Comparison of ENCODE assay signal across 17 cellular contexts in the genomic region with DNA sequence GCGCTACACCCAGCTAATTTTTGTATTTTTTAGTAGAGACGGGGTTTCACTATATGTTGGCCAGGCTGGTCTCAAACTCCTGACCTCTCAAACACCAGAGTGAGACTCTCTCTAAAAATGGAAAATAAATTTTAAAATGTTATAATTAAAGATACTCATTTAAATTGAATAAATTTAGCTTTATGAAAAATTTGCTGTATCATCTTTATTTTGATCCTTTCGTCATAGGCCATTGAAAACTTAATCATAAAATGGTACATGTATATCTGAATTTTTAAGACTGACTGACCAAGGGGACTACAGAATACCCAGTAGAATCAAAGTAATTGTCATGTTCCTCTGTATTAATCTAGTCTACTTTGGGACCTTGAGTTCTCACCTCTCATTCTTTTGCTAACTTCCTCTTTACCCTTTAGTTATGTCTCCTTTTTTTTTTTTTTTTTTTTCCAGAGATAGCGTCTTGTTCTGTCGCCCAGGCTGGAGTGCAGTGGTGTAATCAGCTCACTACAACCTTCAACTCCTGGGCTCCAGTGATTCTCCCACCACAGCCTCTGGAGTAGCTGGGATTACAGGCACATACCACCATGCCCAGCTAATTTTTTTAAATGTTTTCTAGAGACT. TPM values are rescaled to one million over a fixed set of nuclear protein-coding genes. Genes with fewer than 3 reads are reported as not detected.
DNase-seq lines count a peak whose midpoint lies in the region; ATAC-seq and TF ChIP-seq lines count a peak whose summit lies in the region.
"Had no signal": no experiment of that assay in that cellular context is flagged by ENCODE, and none has a peak within 500 bp of the region (broad histone marks: within the 10 kb centered on the region; RNA-seq: fewer than 3 reads in every experiment).

No MANE protein-coding gene starts in this region.

- WGBS in SK-N-SH (ENCODE audit: low lambda C conversion rate) = 99% methylated on average over 5 of the region's 5 CpGs

- intact Hi-C loops in Right ventricle myocardium superior (cut with DNase I) = no loop called here

- no peak for TF ChIP-seq RAD21 in SK-N-SH (IDR thresholded peaks at IDR 0.05; ENCODE audit: low read length)

- DNase-seq in Right ventricle myocardium superior (no peak), right atrium auricular region (ENCODE audit: low spot score) (no peak), T-helper 17 cell (no peak), SK-N-SH (no peak)
- no peak for DNase-seq in stimulated activated effector memory CD8-positive, alpha-beta T cell treated with anti-CD3 and anti-CD28 coated beads, Interleukin-12 subunit alpha, Interleukin-12 subunit beta, amount 100 ng/mL, for 72 hours (ENCODE audit: low spot score in 2 of 2)
- DNase-seq: ACHN; activated naive CD4-positive, alpha-beta T cell treated with Interleukin-2 at 50 U/mL for 16 hours; colonic mucosa; COR-L47; foreskin melanocyte; NCI-H1048; NCI-H69; stimulated activated CD4-positive, alpha-beta T cell treated with anti-CD3 and anti-CD28 coated beads, Interleukin-12 subunit alpha, Interleukin-12 subunit beta, amount 100 ng/mL, for 4 hours had no signal

- no peak for TF ChIP-seq EP300 in SK-N-SH (IDR thresholded peaks at IDR 0.05; ENCODE audit: borderline replicate concordance in 1 of 2, low read depth in 1 of 2, low read length in 1 of 2)

- H3K36me3 Mint-ChIP-seq in T-helper 17 cell (ENCODE audit: low read depth) = no peaks in the 10 kb centered on the region
- peaks cover 92% of the 10 kb centered on the region for H3K36me3 Mint-ChIP-seq in stimulated activated effector memory CD8-positive, alpha-beta T cell treated with anti-CD3 and anti-CD28 coated beads, Interleukin-12 subunit alpha, Interleukin-12 subunit beta, amount 100 ng/mL, for 72 hours

- peaks cover 6% of the 10 kb centered on the region for H3F3A ChIP-seq in SK-N-SH (replicated peaks; ENCODE audit: insufficient read depth)

- peaks cover 36% of the 10 kb centered on the region; the same call in 1 of the 2 replicates for H3K79me2 ChIP-seq in SK-N-SH (ENCODE audit: insufficient read depth)

- H3K27ac Mint-ChIP-seq in T-helper 17 cell = peak overlapping the region; percentile 62
- peak overlapping the region; percentile 48 for H3K27ac Mint-ChIP-seq in stimulated activated effector memory CD8-positive, alpha-beta T cell treated with anti-CD3 and anti-CD28 coated beads, Interleukin-12 subunit alpha, Interleukin-12 subunit beta, amount 100 ng/mL, for 72 hours
- H3K27ac Mint-ChIP-seq: stimulated activated naive CD8-positive, alpha-beta T cell treated with anti-CD3 and anti-CD28 coated beads, Interleukin-15, Interleukin-2, amounts not matched to agents 100 ng/mL and 50 ng/mL, for 24 hours had no signal

- CTCF ChIA-PET in SK-N-SH (lab: Yijun Ruan, JAX) = interaction anchor here (0.6 to 7.0 kb wide), 4 partner anchors 12 to 231 kb away, joined by 3 to 50 read pairs (median 4); no protein-coding TSS in a partner anchor

- no peak overlapping the region for H3K4me3 ChIP-seq in right atrium auricular region
- H3K4me3 ChIP-seq in SK-N-SH (ENCODE audit: low read depth in 2 of 2, low read length in 1 of 2) = no peak overlapping the region
- H3K4me3 ChIP-seq: colonic mucosa, prostate gland had no signal

- H3K36me3 ChIP-seq in right atrium auricular region (peaks cover 49% of the 10 kb centered on the region), SK-N-SH (replicated peaks in 1 of 2; ENCODE audit: control insufficient read depth in 1 of 2, insufficient read depth in 2 of 2, low read length in 1 of 2) (peaks cover 19 to 54% of the 10 kb centered on the region in 2 experiments)
- H3K36me3 ChIP-seq: prostate gland had no signal

- peak; percentile 56 for ATAC-seq in Right ventricle myocardium superior (ENCODE audit: poor library complexity)
- no peak for ATAC-seq in T-helper 17 cell
- no peak for ATAC-seq in stimulated activated effector memory CD8-positive, alpha-beta T cell treated with anti-CD3 and anti-CD28 coated beads, Interleukin-12 subunit alpha, Interleukin-12 subunit beta, amount 100 ng/mL, for 72 hours
- ATAC-seq in HG03045 (IDR thresholded peaks at IDR 0.05; ENCODE audit: unreplicated experiment) = no peak

- H3K9me3 ChIP-seq in right atrium auricular region (no peaks in the 10 kb centered on the region), T-helper 17 cell (ENCODE audit: control insufficient read depth, low read length, poor library complexity, severe bottlenecking) (no peaks in the 10 kb centered on the region), SK-N-SH (no peaks in the 10 kb centered on the region)
- H3K9me3 ChIP-seq: colonic mucosa, prostate gland had no signal

- peaks cover 12% of the 10 kb centered on the region for H3K4me1 Mint-ChIP-seq in T-helper 17 cell
- H3K4me1 Mint-ChIP-seq in stimulated activated effector memory CD8-positive, alpha-beta T cell treated with anti-CD3 and anti-CD28 coated beads, Interleukin-12 subunit alpha, Interleukin-12 subunit beta, amount 100 ng/mL, for 72 hours = peaks cover 16% of the 10 kb centered on the region

- H3K27me3 ChIP-seq in right atrium auricular region (no peaks in the 10 kb centered on the region), SK-N-SH (ENCODE audit: insufficient read depth) (no peaks in the 10 kb centered on the region)
- H3K27me3 ChIP-seq: colonic mucosa had no signal

- H3K4me1 ChIP-seq in right atrium auricular region (no peaks in the 10 kb centered on the region), SK-N-SH (ENCODE audit: control insufficient read depth in 1 of 2, insufficient read depth in 2 of 2, low read depth in 1 of 2, low read length in 1 of 2) (no peaks in the 10 kb centered on the region)
- H3K4me1 ChIP-seq: colonic mucosa, prostate gland had no signal

- no peak overlapping the region for H3K4me3 Mint-ChIP-seq in T-helper 17 cell
- H3K4me3 Mint-ChIP-seq in stimulated activated effector memory CD8-positive, alpha-beta T cell treated with anti-CD3 and anti-CD28 coated beads, Interleukin-12 subunit alpha, Interleukin-12 subunit beta, amount 100 ng/mL, for 72 hours = no peak overlapping the region
- H3K4me3 Mint-ChIP-seq: stimulated activated naive CD8-positive, alpha-beta T cell treated with anti-CD3 and anti-CD28 coated beads, Interleukin-15, Interleukin-2, amounts not matched to agents 100 ng/mL and 50 ng/mL, for 24 hours had no signal

- H3K9ac ChIP-seq in SK-N-SH = no peak overlapping the region

- no peaks in the 10 kb centered on the region for H3K9me3 Mint-ChIP-seq in stimulated activated effector memory CD8-positive, alpha-beta T cell treated with anti-CD3 and anti-CD28 coated beads, Interleukin-12 subunit alpha, Interleukin-12 subunit beta, amount 100 ng/mL, for 72 hours
- H3K9me3 Mint-ChIP-seq: stimulated activated naive CD8-positive, alpha-beta T cell treated with anti-CD3 and anti-CD28 coated beads, Interleukin-15, Interleukin-2, amounts not matched to agents 100 ng/mL and 50 ng/mL, for 24 hours had no signal

- no peak overlapping the region for H3K4me2 ChIP-seq in SK-N-SH

- no peaks in the 10 kb centered on the region for H3K27me3 Mint-ChIP-seq in T-helper 17 cell
- H3K27me3 Mint-ChIP-seq: stimulated activated naive CD8-positive, alpha-beta T cell treated with anti-CD3 and anti-CD28 coated beads, Interleukin-15, Interleukin-2, amounts not matched to agents 100 ng/mL and 50 ng/mL, for 24 hours had no signal

- no peak for TF ChIP-seq CTCF in right atrium auricular region (IDR thresholded peaks at IDR 0.05)
- TF ChIP-seq CTCF in SK-N-SH (IDR thresholded peaks at IDR 0.05) = no peak

- H3K27ac ChIP-seq in right atrium auricular region (no peak overlapping the region), SK-N-SH (ENCODE audit: low read depth in 2 of 2, low read length in 1 of 2) (no peak overlapping the region)
- H3K27ac ChIP-seq: colonic mucosa, prostate gland had no signal

- H4K20me1 ChIP-seq in SK-N-SH (ENCODE audit: insufficient read depth) = no peaks in the 10 kb centered on the region

- POLR2A ChIA-PET in SK-N-SH (lab: Yijun Ruan, JAX) = interaction anchor here (1.6 to 2.0 kb wide), 2 partner anchors 9 kb away, joined by 8 to 10 read pairs; a partner anchor contains a TSS

- no peak overlapping the region for H2AFZ ChIP-seq in SK-N-SH (ENCODE audit: low read depth)

- H3K9me2 ChIP-seq in SK-N-SH = no peaks in the 10 kb centered on the region

RNA-seq across cellular contexts. Expression of a gene that starts 9.5 kb away (rescaled TPM):
- total RNA-seq in Right ventricle myocardium superior (111 TPM), right atrium auricular region (100 to 1,000 TPM in 1 of 2 donors, 10 to 100 TPM in 1; 93.5 to 108 TPM), T-helper 17 cell (10 to 100 TPM; 56.4 to 57.0 TPM)
- 54.0 and 79.4 TPM in 2 replicates for polyA plus RNA-seq in SK-N-SH (2012; rRNA removed)
- 60.7 and 66.8 TPM in 2 replicates for polyA plus RNA-seq in SK-N-SH (2012; cell fraction: cytosol; rRNA removed)
- 40.9 and 67.0 TPM in 2 replicates for polyA plus RNA-seq in SK-N-SH (2012; cell fraction: nucleus; rRNA removed)

RNA-seq across cellular contexts. Expression of a gene that starts 13.7 kb away (rescaled TPM):
- 29.7 TPM for total RNA-seq in Right ventricle myocardium superior
- 10 to 100 TPM; 23.9 to 37.7 TPM for total RNA-seq in right atrium auricular region
- 1 to 10 TPM; 1.5 to 2.2 TPM for total RNA-seq in T-helper 17 cell
- 23.2 and 25.7 TPM in 2 replicates for polyA plus RNA-seq in SK-N-SH (2012; rRNA removed)
- polyA plus RNA-seq in SK-N-SH (2012; cell fraction: cytosol; rRNA removed) = 14.1 and 18.3 TPM in 2 replicates
- 32.8 and 45.2 TPM in 2 replicates for polyA plus RNA-seq in SK-N-SH (2012; cell fraction: nucleus; rRNA removed)

RNA-seq across cellular contexts. Expression of a gene that starts 16.7 kb away (rescaled TPM):
- 7.9 TPM for total RNA-seq in Right ventricle myocardium superior
- total RNA-seq in right atrium auricular region = 10 to 100 TPM in 1 of 2 donors, 1 to 10 TPM in 1; 5.4 to 13.8 TPM
- total RNA-seq in T-helper 17 cell = 10 to 100 TPM; 12.2 to 18.7 TPM
- polyA plus RNA-seq in SK-N-SH (2012; rRNA removed) = 34.7 and 43.3 TPM in 2 replicates
- 21.7 and 27.5 TPM in 2 replicates for polyA plus RNA-seq in SK-N-SH (2012; cell fraction: cytosol; rRNA removed)
- polyA plus RNA-seq in SK-N-SH (2012; cell fraction: nucleus; rRNA removed) = 81.1 and 115 TPM in 2 replicates

RNA-seq across cellular contexts. Expression of a gene that starts 17.5 kb away (rescaled TPM):
- total RNA-seq in Right ventricle myocardium superior = 0.83 TPM
- total RNA-seq in right atrium auricular region = 1 to 10 TPM in 1 of 2 donors, under 1 TPM in 1; 0.67 to 1.1 TPM
- total RNA-seq in T-helper 17 cell = under 1 TPM in 1 of 2 donors, not detected in 1; 0.63 TPM
- 1.8 and 2.7 TPM in 2 replicates for polyA plus RNA-seq in SK-N-SH (2012; rRNA removed)
- polyA plus RNA-seq in SK-N-SH (2012; cell fraction: cytosol; rRNA removed) = 0.60 and 0.79 TPM in 2 replicates
- polyA plus RNA-seq in SK-N-SH (2012; cell fraction: nucleus; rRNA removed) = 5.4 and 5.5 TPM in 2 replicates
- total RNA-seq: T-helper 1 cell treated with Interleukin-12 subunit alpha and Interleukin-12 subunit beta and Interleukin-4 antibody, amounts not matched to agents 30 ng/mL and 1 ng/mL, for 36 hours had no signal

RNA-seq across cellular contexts. Expression of a gene that starts 37.5 kb away (rescaled TPM):
- total RNA-seq in Right ventricle myocardium superior (7.0 TPM), right atrium auricular region (1 to 10 TPM; 2.6 to 3.9 TPM), T-helper 17 cell (1 to 10 TPM; 3.9 to 9.4 TPM)
- polyA plus RNA-seq in SK-N-SH (2012; rRNA removed) = 2.0 and 3.9 TPM in 2 replicates
- polyA plus RNA-seq in SK-N-SH (2012; cell fraction: cytosol; rRNA removed) = 2.7 and 3.5 TPM in 2 replicates
- 9.5 and 11.2 TPM in 2 replicates for polyA plus RNA-seq in SK-N-SH (2012; cell fraction: nucleus; rRNA removed)
